In the genomic region with DNA sequence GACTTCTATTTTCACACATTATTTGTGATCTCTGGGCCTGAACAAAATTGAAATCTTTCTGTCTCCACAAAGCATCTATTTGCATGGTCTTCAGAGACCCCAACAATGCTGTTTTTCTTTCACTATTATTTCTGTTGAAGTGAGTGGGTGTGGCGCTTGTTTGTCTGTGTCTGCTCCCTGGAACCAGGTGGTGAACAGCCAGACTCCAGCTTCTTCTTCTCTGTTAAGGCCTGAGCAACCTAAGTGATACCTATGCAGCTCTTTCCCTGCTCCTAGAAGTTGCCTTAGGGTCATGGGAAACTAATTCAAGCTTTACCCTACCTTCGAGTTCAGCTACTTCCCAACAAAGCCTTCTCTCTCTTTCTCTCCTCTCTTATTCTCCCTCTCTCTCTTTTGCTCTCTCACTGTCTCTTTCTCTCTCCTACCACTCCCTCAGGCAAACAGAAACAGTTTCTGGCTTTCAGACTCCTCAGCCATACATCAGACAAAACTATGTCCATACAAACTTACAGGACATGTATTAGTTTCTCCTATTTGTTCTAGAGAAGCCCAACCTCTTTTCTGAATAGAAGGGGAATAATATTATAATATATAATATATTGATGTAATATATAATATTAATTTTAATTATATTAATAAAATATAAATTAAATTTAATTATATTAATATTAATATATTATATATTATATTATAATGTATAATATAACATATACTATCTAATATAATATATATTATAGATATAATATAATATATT, we compare ENCODE assay signal across 1 cellular context.
TF ChIP-seq lines count a peak whose summit lies in the region.

No MANE protein-coding gene starts in this region.

TF ChIP-seq in H1, 55 proteins besides CTCF, POLR2A, EP300 and RAD21 (continued from another document):
- TF ChIP-seq, protein P1, sequence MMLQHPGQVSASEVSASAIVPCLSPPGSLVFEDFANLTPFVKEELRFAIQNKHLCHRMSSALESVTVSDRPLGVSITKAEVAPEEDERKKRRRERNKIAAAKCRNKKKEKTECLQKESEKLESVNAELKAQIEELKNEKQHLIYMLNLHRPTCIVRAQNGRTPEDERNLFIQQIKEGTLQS (IDR thresholded peaks at IDR 0.05; ENCODE audit: insufficient read depth, low read depth, low read length) = no peak
- no peak for TF ChIP-seq CHD1 (IDR thresholded peaks at IDR 0.05; ENCODE audit: low read depth, low read length)
- no peak for TF ChIP-seq CHD2 (IDR thresholded peaks at IDR 0.05; ENCODE audit: low read length)
- TF ChIP-seq CBX8 (IDR thresholded peaks at IDR 0.05; ENCODE audit: borderline replicate concordance, low read depth, low read length) = no peak
